In genomic region chr13:33183431-33184130, GRCh38 we compare ENCODE assay signal across 13 cellular contexts.
DNase-seq lines count a peak whose midpoint lies in the region; ATAC-seq and TF ChIP-seq lines count a peak whose summit lies in the region.
"Had no signal": no experiment of that assay in that cellular context is flagged by ENCODE, and none has a peak within 500 bp of the region (broad histone marks: within the 10 kb centered on the region; RNA-seq: fewer than 3 reads in every experiment).

No MANE protein-coding gene starts in this region.

- H3K36me3 ChIP-seq in GM23248 (ENCODE audit: low read depth) (peaks cover 7% of the 10 kb centered on the region; the same call in 1 of the 2 replicates), upper lobe of left lung (peaks cover 0 to 12% (median 0%) of the 10 kb centered on the region in 4 donors)
- H3K36me3 ChIP-seq: gastrocnemius medialis had no signal

- in situ Hi-C loops in GM23248 (cut with MboI): no loop called here

- peaks cover 10% of the 10 kb centered on the region; the same call in 1 of the 2 replicates for H4K20me1 ChIP-seq in GM23248 (ENCODE audit: insufficient read depth)

- H3K4me1 Mint-ChIP-seq in type B pancreatic cell (ENCODE audit: unreplicated experiment): peaks cover 49% of the 10 kb centered on the region

- H2AFZ ChIP-seq in GM23248: no peak overlapping the region

- H3K27me3 Mint-ChIP-seq in type B pancreatic cell: no peaks in the 10 kb centered on the region

- DNase-seq in GM23248 (peak; percentile 74), amniotic epithelial cell (ENCODE audit: low read depth) (peak; percentile 73), islet precursor cell (peak; percentile 58), type B pancreatic cell (ENCODE audit: extremely low spot score, unreplicated experiment) (no peak), T-helper 1 cell (no peak), upper lobe of left lung (no peak)
- DNase-seq: activated CD4-positive, alpha-beta T cell treated with anti-CD3 and anti-CD28 coated beads for 36 hours; activated T-cell treated with anti-CD3 and anti-CD28 coated beads, Interleukin-2, amount 50 U/mL, for 24 hours; gastrocnemius medialis; MG63; naive thymus-derived CD4-positive, alpha-beta T cell; stomach had no signal

- H3K9ac ChIP-seq in GM23248: peak overlapping the region; percentile 33; the same call in 1 of the 2 replicates

- peaks cover 27% of the 10 kb centered on the region for H3F3A ChIP-seq in GM23248 (ENCODE audit: insufficient read depth)

- H3K27ac Mint-ChIP-seq in type B pancreatic cell: peak overlapping the region; percentile 29
- H3K27ac Mint-ChIP-seq: activated CD4-positive, alpha-beta T cell treated with anti-CD3 and anti-CD28 coated beads for 36 hours; activated T-cell treated with anti-CD3 and anti-CD28 coated beads, Interleukin-2, amount 50 U/mL, for 24 hours; naive thymus-derived CD4-positive, alpha-beta T cell had no signal

- H3K4me3 Mint-ChIP-seq in type B pancreatic cell: no peak overlapping the region
- H3K4me3 Mint-ChIP-seq: activated CD4-positive, alpha-beta T cell treated with anti-CD3 and anti-CD28 coated beads for 36 hours; activated T-cell treated with anti-CD3 and anti-CD28 coated beads, Interleukin-2, amount 50 U/mL, for 24 hours; naive thymus-derived CD4-positive, alpha-beta T cell had no signal

- TF ChIP-seq POLR2A in upper lobe of left lung (IDR thresholded peaks at IDR 0.05): no peak

- H3K4me1 ChIP-seq in GM23248 (ENCODE audit: insufficient read depth) (peaks cover 38% of the 10 kb centered on the region), upper lobe of left lung (peaks cover 7 to 27% (median 13%) of the 10 kb centered on the region in 4 donors)

- H3K4me3 ChIP-seq in GM23248 (no peak overlapping the region), upper lobe of left lung (no peak overlapping the region)
- H3K4me3 ChIP-seq: gastrocnemius medialis, MG63, stomach had no signal

- H3K9me3 Mint-ChIP-seq in type B pancreatic cell: peaks cover 5% of the 10 kb centered on the region
- H3K9me3 Mint-ChIP-seq: activated T-cell treated with anti-CD3 and anti-CD28 coated beads, Interleukin-2, amount 50 U/mL, for 24 hours had no signal

- ATAC-seq in GM18861 (IDR thresholded peaks at IDR 0.05; ENCODE audit: unreplicated experiment): no peak
- ATAC-seq in upper lobe of left lung (ENCODE audit: low FRiP score in 2 of 2): no peak
- ATAC-seq: activated CD4-positive, alpha-beta T cell treated with anti-CD3 and anti-CD28 coated beads for 36 hours; gastrocnemius medialis; naive thymus-derived CD4-positive, alpha-beta T cell had no signal

- H3K36me3 Mint-ChIP-seq in type B pancreatic cell: peaks cover 16% of the 10 kb centered on the region

- no peaks in the 10 kb centered on the region for H3K9me3 ChIP-seq in GM23248 (ENCODE audit: low read depth)
- H3K9me3 ChIP-seq in upper lobe of left lung: no peaks in the 10 kb centered on the region
- H3K9me3 ChIP-seq: gastrocnemius medialis, MG63, stomach had no signal

- H3K27me3 ChIP-seq in GM23248 (replicated peaks; ENCODE audit: insufficient read depth) (no peaks in the 10 kb centered on the region), upper lobe of left lung (no peaks in the 10 kb centered on the region)
- H3K27me3 ChIP-seq: gastrocnemius medialis, MG63, stomach had no signal

- H3K27ac ChIP-seq in GM23248 (peak overlapping the region; percentile 61), upper lobe of left lung (peak overlapping the region in 1 of 4 donors; percentile 19)

- peaks cover 98% of the 10 kb centered on the region for H3K79me2 ChIP-seq in GM23248 (ENCODE audit: insufficient read depth)

- no peak overlapping the region for H3K4me2 ChIP-seq in GM23248 (ENCODE audit: unreplicated experiment)

- H3K9me2 ChIP-seq in GM23248 (ENCODE audit: insufficient read depth): no peaks in the 10 kb centered on the region

- WGBS in GM23248 (ENCODE audit: low coverage in 1 of 2, low lambda C conversion rate in 2 of 2, missing lambda C conversion rate in 2 of 2), 2 experiments: 73 to 82% methylated on average over 3 of the region's 3 CpGs
- WGBS in upper lobe of left lung, 2 donors: 76 to 92% methylated on average over 3 of the region's 3 CpGs

- TF ChIP-seq EP300 in upper lobe of left lung (IDR thresholded peaks at IDR 0.05): no peak

- TF ChIP-seq CTCF in type B pancreatic cell (conservative IDR thresholded peaks at IDR 0.05) (no peak), upper lobe of left lung (IDR thresholded peaks at IDR 0.05) (no peak)

Comparison
In these comparisons a context has a peak if more than half of its experiments do, and no peak if none do; other contexts are left out.
1. DNase-seq: peak in GM23248 (single experiment), amniotic epithelial cell (single experiment) and islet precursor cell (single experiment); none in type B pancreatic cell (single experiment), T-helper 1 cell (0 of 5) and upper lobe of left lung (0 of 2).